ENCODE assay signal across 9 cellular contexts in the genomic region with DNA sequence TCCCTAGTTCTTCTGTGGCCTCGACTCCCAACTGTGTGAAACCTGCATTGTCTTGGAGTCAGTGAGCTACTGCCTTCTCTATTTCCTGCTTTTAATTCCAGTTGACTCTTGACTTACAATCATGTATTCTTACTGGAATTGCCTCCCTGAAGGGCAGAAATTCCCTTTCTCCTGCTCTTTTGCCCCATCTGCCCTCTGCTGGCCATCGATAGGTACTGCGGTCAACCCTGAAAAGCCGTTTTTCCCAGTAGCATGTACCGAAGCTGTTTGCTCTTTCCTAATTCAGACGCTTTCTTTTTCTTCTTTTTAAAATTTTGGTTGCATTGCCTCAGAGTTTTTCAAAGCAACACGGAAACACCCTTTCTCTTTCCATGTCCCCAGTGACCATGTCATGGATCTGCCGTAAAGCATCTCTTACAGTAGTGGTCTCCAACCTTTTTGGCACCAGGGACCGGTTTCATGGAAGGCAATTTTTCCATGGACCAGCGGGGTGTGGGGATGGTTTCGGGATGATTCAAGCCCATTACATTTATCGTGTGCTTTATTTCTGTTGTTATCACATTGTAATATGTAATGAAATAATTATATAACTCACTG.
DNase-seq lines count a peak whose midpoint lies in the region; ATAC-seq and TF ChIP-seq lines count a peak whose summit lies in the region.
"Had no signal": no experiment of that assay in that cellular context is flagged by ENCODE, and none has a peak within 500 bp of the region (broad histone marks: within the 10 kb centered on the region; RNA-seq: fewer than 3 reads in every experiment).

No MANE protein-coding gene starts in this region.

- H3K27me3 Mint-ChIP-seq in activated naive CD4-positive, alpha-beta T cell treated with anti-CD3 and anti-CD28 coated beads, Interleukin-2, amount 50 U/mL, for 24 hours, result peaks cover 2% of the 10 kb centered on the region

- CTCF ChIA-PET in HEK293T (lab: Yijun Ruan, JAX) (interaction anchor here (0.7 to 1.6 kb wide), 3 partner anchors 20 to 567 kb away, joined by 3 to 8 read pairs (median 4); no protein-coding TSS in a partner anchor), PC-3 (lab: Charles Lee) (interaction anchor here (0.6 to 1.6 kb wide), 2 partner anchors 439 to 441 kb away, joined by 3 to 8 read pairs; no protein-coding TSS in a partner anchor)

- TF ChIP-seq CTCF in PC-3 (conservative IDR thresholded peaks at IDR 0.05; ENCODE audit: low read depth, low read length) (peak; percentile 81), psoas muscle (IDR thresholded peaks at IDR 0.05) (peak; percentile 98)

- DNase-seq in COLO668 (lab: John Stamatoyannopoulos, UW; ENCODE audit: unreplicated experiment) (peak; percentile 62), HEK293T (ENCODE audit: extremely low spot score) (peak; percentile 73), PC-3 (peak; percentile 64), Right ventricle myocardium superior (peak; percentile 53), psoas muscle (peak; percentile 43 to 67)

- no peaks in the 10 kb centered on the region for H3K9me3 ChIP-seq in PC-3 (ENCODE audit: low read length)
- H3K9me3 ChIP-seq in psoas muscle, result no peaks in the 10 kb centered on the region

- H3K4me1 Mint-ChIP-seq in activated naive CD4-positive, alpha-beta T cell treated with anti-CD3 and anti-CD28 coated beads, Interleukin-2, amount 50 U/mL, for 24 hours, result peaks cover 4% of the 10 kb centered on the region

- ATAC-seq in PC-3, result peak; percentile 57
- ATAC-seq in Right ventricle myocardium superior (ENCODE audit: poor library complexity), result peak; percentile 83
- peak; percentile 72 to 86 (median 78) for ATAC-seq in psoas muscle
- no peak for ATAC-seq in HG02885 (IDR thresholded peaks at IDR 0.05; ENCODE audit: poor library complexity, unreplicated experiment)
- ATAC-seq in GM18868 (IDR thresholded peaks at IDR 0.05; ENCODE audit: unreplicated experiment), result no peak

- peak overlapping the region; percentile 68 for H3K4me3 ChIP-seq in PC-3 (ENCODE audit: low read length)
- peak overlapping the region; percentile 42 for H3K4me3 ChIP-seq in psoas muscle

- H3K9me3 Mint-ChIP-seq in activated naive CD4-positive, alpha-beta T cell treated with anti-CD3 and anti-CD28 coated beads, Interleukin-2, amount 50 U/mL, for 24 hours, result no peaks in the 10 kb centered on the region
- H3K9me3 Mint-ChIP-seq: T-helper 1 cell treated with Interleukin-12 subunit alpha and Interleukin-12 subunit beta and Interleukin-4 antibody, amounts not matched to agents 30 μg/mL and 1 μg/mL, for 36 hours had no signal

- no TSS peak for BruUV-seq in PC-3 (replicated peaks; lab: Mats Ljungman, UMichigan)

- no peak overlapping the region for H3K9ac ChIP-seq in PC-3 (ENCODE audit: low read length)

- H3K4me2 ChIP-seq in PC-3 (ENCODE audit: low read length), result peak overlapping the region; percentile 95

- no peaks in the 10 kb centered on the region for H3K9me2 ChIP-seq in PC-3 (replicated peaks; ENCODE audit: low read length)

- H3K27me3 ChIP-seq in PC-3 (ENCODE audit: low read length) (no peaks in the 10 kb centered on the region), psoas muscle (ENCODE audit: insufficient read depth in 3 of 3, low read length in 2 of 3) (no peaks in the 10 kb centered on the region)

- no peaks in the 10 kb centered on the region for H3F3A ChIP-seq in PC-3 (ENCODE audit: low read length, unreplicated experiment)

- H3K36me3 ChIP-seq in PC-3 (ENCODE audit: low read depth, low read length) (no peaks in the 10 kb centered on the region), psoas muscle (ENCODE audit: insufficient read depth in 1 of 2, low read depth in 1 of 2) (no peaks in the 10 kb centered on the region)

- no peaks in the 10 kb centered on the region for H3K4me1 ChIP-seq in PC-3 (ENCODE audit: insufficient read depth, low read length)
- H3K4me1 ChIP-seq in psoas muscle, result no peaks in the 10 kb centered on the region

- WGBS in psoas muscle, 3 donors, result 22 to 31% (median 25%) methylated on average over 12 of the region's 12 CpGs

- peak overlapping the region; percentile 30 for H3K4me3 Mint-ChIP-seq in activated naive CD4-positive, alpha-beta T cell treated with anti-CD3 and anti-CD28 coated beads, Interleukin-2, amount 50 U/mL, for 24 hours
- H3K4me3 Mint-ChIP-seq: T-helper 1 cell treated with Interleukin-12 subunit alpha and Interleukin-12 subunit beta and Interleukin-4 antibody, amounts not matched to agents 30 μg/mL and 1 μg/mL, for 36 hours had no signal

- intact Hi-C loops in PC-3 (cut with micrococcal nuclease), result loop anchor here (1.0 to 5.0 kb wide), 4 partner anchors 147 to 565 kb away; no protein-coding TSS in a partner anchor
- intact Hi-C loops in Right ventricle myocardium superior (cut with DNase I), result loop anchor here (2.0 kb wide), 1 partner anchor 148 kb away; no protein-coding TSS in a partner anchor
- intact Hi-C loops in psoas muscle (cut with DNase I), result loop anchor here in 1 of 2 donors (1.0 to 5.0 kb wide), 2 partner anchors 80 to 147 kb away; no protein-coding TSS in a partner anchor

- H3K79me2 ChIP-seq in PC-3 (ENCODE audit: low read length), result no peaks in the 10 kb centered on the region

- H3K27ac ChIP-seq in PC-3 (ENCODE audit: low read length) (no peak overlapping the region), psoas muscle (no peak overlapping the region)

- POLR2A ChIA-PET in HEK293T (lab: Yijun Ruan, JAX), result interaction anchor here (1.2 kb wide), 1 partner anchor 367 kb away, joined by 3 read pairs; no protein-coding TSS in a partner anchor
- POLR2A ChIA-PET in PC-3 (lab: Charles Lee; ENCODE audit: unreplicated experiment), result no interaction called here

- peak overlapping the region; percentile 93 for H2AFZ ChIP-seq in PC-3 (ENCODE audit: low read length)

- no peaks in the 10 kb centered on the region for H4K20me1 ChIP-seq in PC-3 (ENCODE audit: low read length)

- H3K36me3 Mint-ChIP-seq in activated naive CD4-positive, alpha-beta T cell treated with anti-CD3 and anti-CD28 coated beads, Interleukin-2, amount 50 U/mL, for 24 hours, result no peaks in the 10 kb centered on the region

- no peak overlapping the region for H3K27ac Mint-ChIP-seq in activated naive CD4-positive, alpha-beta T cell treated with anti-CD3 and anti-CD28 coated beads, Interleukin-2, amount 50 U/mL, for 24 hours
- H3K27ac Mint-ChIP-seq: T-helper 1 cell treated with Interleukin-12 subunit alpha and Interleukin-12 subunit beta and Interleukin-4 antibody, amounts not matched to agents 30 μg/mL and 1 μg/mL, for 36 hours had no signal

TF ChIP-seq in HEK293T, 16 proteins besides CTCF, POLR2A, EP300 and RAD21:
- TF ChIP-seq BHLHE40 (IDR thresholded peaks at IDR 0.05; ENCODE audit: borderline replicate concordance), result no peak
- TF ChIP-seq FOXK2 (IDR thresholded peaks at IDR 0.05), result no peak
- TF ChIP-seq FOXM1 (IDR thresholded peaks at IDR 0.05; ENCODE audit: borderline replicate concordance), result no peak
- no peak for TF ChIP-seq SUZ12 (IDR thresholded peaks at IDR 0.05)
- TF ChIP-seq NFRKB (IDR thresholded peaks at IDR 0.05), result no peak
- no peak for TF ChIP-seq ZNF384 (IDR thresholded peaks at IDR 0.05)
- TF ChIP-seq ELF4 (IDR thresholded peaks at IDR 0.05), result no peak
- no peak for TF ChIP-seq HDGF (IDR thresholded peaks at IDR 0.05; ENCODE audit: borderline replicate concordance)

Comparison
In these comparisons a context has a peak if more than half of its experiments do, and no peak if none do; other contexts are left out.
1. ATAC-seq: peak in PC-3 (single experiment), Right ventricle myocardium superior (single experiment) and psoas muscle (4 of 4); none in HG02885 (single experiment) and GM18868 (single experiment).
2. Peak in every context shown above with its lines, with median percentiles within 50 percentile points of each other: DNase-seq.